ENCODE assay signal across 1 cellular context in genomic region chr12:131121705-131122405, GRCh38.
TF ChIP-seq lines count a peak whose summit lies in the region.

No MANE protein-coding gene starts in this region.

TF ChIP-seq in GM12878, 131 proteins besides CTCF, POLR2A, EP300 and RAD21 (continued from another document):
- TF ChIP-seq USF1 (IDR thresholded peaks at IDR 0.05; ENCODE audit: borderline replicate concordance, extremely low read length, insufficient read depth, low read depth, low read length) (peak; percentile 45), JUNB (IDR thresholded peaks at IDR 0.05) (no peak), YBX1 (IDR thresholded peaks at IDR 0.05) (no peak), CHD4 (IDR thresholded peaks at IDR 0.05) (no peak)
